In genomic region chr1:2103266-2103900, GRCh38 we compare ENCODE assay signal across 1 cellular context.
TF ChIP-seq lines count a peak whose summit lies in the region.

No MANE protein-coding gene starts in this region.

TF ChIP-seq in HepG2, 621 proteins besides CTCF, POLR2A, EP300 and RAD21 (continued from another document and continues in another):
- TF ChIP-seq MXD1 (CRISPR knock-in tag; IDR thresholded peaks at IDR 0.05) (0 out of 2 replicates have a peak, but pooled peaks have one; percentile 22), ZNF574 (CRISPR knock-in tag; IDR thresholded peaks at IDR 0.05) (peak; percentile 22), ZNF451 (CRISPR knock-in tag; IDR thresholded peaks at IDR 0.05) (no peak), POGZ (CRISPR knock-in tag; IDR thresholded peaks at IDR 0.05) (peak; percentile 13; the same call in 1 of the 2 replicates), FIP1L1 (IDR thresholded peaks at IDR 0.05; ENCODE audit: borderline replicate concordance, insufficient read depth, low read depth, low read length) (no peak), BRCA1 (CRISPR knock-in tag; IDR thresholded peaks at IDR 0.05) (no peak), ASH2L (IDR thresholded peaks at IDR 0.05; ENCODE audit: insufficient read length, low read depth, low read length) (no peak), ZNF710 (CRISPR knock-in tag; IDR thresholded peaks at IDR 0.05; ENCODE audit: borderline replicate concordance) (peak; percentile 66; the same call in 1 of the 2 replicates), ZNF629 (CRISPR knock-in tag; conservative IDR thresholded peaks at IDR 0.05) (0 out of 2 replicates have a peak, but pooled peaks have one; percentile 16), ZNF513 (CRISPR knock-in tag; conservative IDR thresholded peaks at IDR 0.05) (no peak), KDM6A (CRISPR knock-in tag; IDR thresholded peaks at IDR 0.05; ENCODE audit: low read depth) (0 out of 2 replicates have a peak, but pooled peaks have one; percentile 11), ZNF556 (CRISPR knock-in tag; IDR thresholded peaks at IDR 0.05; ENCODE audit: borderline replicate concordance) (no peak), ZNF652 (CRISPR knock-in tag; IDR thresholded peaks at IDR 0.05; ENCODE audit: borderline replicate concordance, low read depth) (no peak), ZNF550 (CRISPR knock-in tag; IDR thresholded peaks at IDR 0.05; ENCODE audit: borderline replicate concordance) (no peak), ZBTB4 (CRISPR knock-in tag; IDR thresholded peaks at IDR 0.05; ENCODE audit: borderline replicate concordance) (peak; percentile 32; the same call in 1 of the 2 replicates), SOX6 (IDR thresholded peaks at IDR 0.05) (no peak), SOX6 (CRISPR knock-in tag; IDR thresholded peaks at IDR 0.05) (peak; percentile 30; the same call in 1 of the 2 replicates), SOX5 (CRISPR knock-in tag; IDR thresholded peaks at IDR 0.05; ENCODE audit: borderline replicate concordance) (peak; percentile 15; the same call in 1 of the 2 replicates), HNF4A (CRISPR knock-in tag; IDR thresholded peaks at IDR 0.05) (peak; percentile 66), ZNF292 (CRISPR knock-in tag; IDR thresholded peaks at IDR 0.05; ENCODE audit: borderline replicate concordance, low read depth) (peak; percentile 53; the same call in 1 of the 2 replicates), ZNF883 (CRISPR knock-in tag; IDR thresholded peaks at IDR 0.05; ENCODE audit: not compliant biosample characterization) (no peak), FOXK1 (CRISPR knock-in tag; IDR thresholded peaks at IDR 0.05; ENCODE audit: borderline replicate concordance, low read depth) (peak; percentile 19; the same call in 1 of the 2 replicates), FOXO1 (CRISPR knock-in tag; IDR thresholded peaks at IDR 0.05) (peak; percentile 60; the same call in 1 of the 2 replicates), ZNF790 (CRISPR knock-in tag; IDR thresholded peaks at IDR 0.05; ENCODE audit: borderline replicate concordance) (no peak; the same call in 1 of the 2 replicates), ZNF543 (CRISPR knock-in tag; IDR thresholded peaks at IDR 0.05) (no peak), ZNF879 (CRISPR knock-in tag; IDR thresholded peaks at IDR 0.05) (no peak), RFXAP (CRISPR knock-in tag; IDR thresholded peaks at IDR 0.05; ENCODE audit: borderline replicate concordance) (no peak), KLF15 (CRISPR knock-in tag; IDR thresholded peaks at IDR 0.05; ENCODE audit: borderline replicate concordance) (no peak), ZNF737 (CRISPR knock-in tag; IDR thresholded peaks at IDR 0.05; ENCODE audit: borderline replicate concordance) (no peak), CENPBD1 (CRISPR knock-in tag; IDR thresholded peaks at IDR 0.05; ENCODE audit: borderline replicate concordance, low read depth) (no peak), ZNF552 (CRISPR knock-in tag; IDR thresholded peaks at IDR 0.05; ENCODE audit: borderline replicate concordance) (no peak), MIXL1 (CRISPR knock-in tag; IDR thresholded peaks at IDR 0.05) (0 out of 2 replicates have a peak, but pooled peaks have one; percentile 37), ZNF281 (CRISPR knock-in tag; IDR thresholded peaks at IDR 0.05; ENCODE audit: borderline replicate concordance) (peak; percentile 33; the same call in 1 of the 2 replicates), ZNF703 (CRISPR knock-in tag; IDR thresholded peaks at IDR 0.05; ENCODE audit: borderline replicate concordance) (no peak), ZFX (CRISPR knock-in tag; IDR thresholded peaks at IDR 0.05; ENCODE audit: low read depth) (peak; percentile 86), DPF2 (CRISPR knock-in tag; IDR thresholded peaks at IDR 0.05; ENCODE audit: borderline replicate concordance, low read depth) (no peak), MTERF4 (CRISPR knock-in tag; IDR thresholded peaks at IDR 0.05) (peak; percentile 70; the same call in 1 of the 2 replicates), NR2F6 (IDR thresholded peaks at IDR 0.05) (no peak; the same call in 1 of the 2 replicates), NR2F6 (CRISPR knock-in tag; IDR thresholded peaks at IDR 0.05) (0 out of 2 replicates have a peak, but pooled peaks have one; percentile 44), RARA (CRISPR knock-in tag; IDR thresholded peaks at IDR 0.05) (peak; percentile 35; the same call in 1 of the 2 replicates), SIX1 (CRISPR knock-in tag; IDR thresholded peaks at IDR 0.05; ENCODE audit: borderline replicate concordance) (no peak), ZNF615 (CRISPR knock-in tag; IDR thresholded peaks at IDR 0.05; ENCODE audit: borderline replicate concordance) (no peak), NR0B2 (CRISPR knock-in tag; IDR thresholded peaks at IDR 0.05) (0 out of 2 replicates have a peak, but pooled peaks have one; percentile 37), ZBTB43 (CRISPR knock-in tag; conservative IDR thresholded peaks at IDR 0.05) (no peak), HDAC2 (CRISPR knock-in tag; IDR thresholded peaks at IDR 0.05) (peak; percentile 44; the same call in 1 of the 2 replicates), ZNF484 (CRISPR knock-in tag; IDR thresholded peaks at IDR 0.05; ENCODE audit: borderline replicate concordance, low read depth) (no peak), ZFY (CRISPR knock-in tag; IDR thresholded peaks at IDR 0.05) (peak; percentile 71), PCBP2 (optimal IDR thresholded peaks at IDR 0.05; ENCODE audit: low read depth, low read length, poor library complexity, severe bottlenecking) (no peak)
